Comparison of ENCODE assay signal across 14 cellular contexts in the genomic region with DNA sequence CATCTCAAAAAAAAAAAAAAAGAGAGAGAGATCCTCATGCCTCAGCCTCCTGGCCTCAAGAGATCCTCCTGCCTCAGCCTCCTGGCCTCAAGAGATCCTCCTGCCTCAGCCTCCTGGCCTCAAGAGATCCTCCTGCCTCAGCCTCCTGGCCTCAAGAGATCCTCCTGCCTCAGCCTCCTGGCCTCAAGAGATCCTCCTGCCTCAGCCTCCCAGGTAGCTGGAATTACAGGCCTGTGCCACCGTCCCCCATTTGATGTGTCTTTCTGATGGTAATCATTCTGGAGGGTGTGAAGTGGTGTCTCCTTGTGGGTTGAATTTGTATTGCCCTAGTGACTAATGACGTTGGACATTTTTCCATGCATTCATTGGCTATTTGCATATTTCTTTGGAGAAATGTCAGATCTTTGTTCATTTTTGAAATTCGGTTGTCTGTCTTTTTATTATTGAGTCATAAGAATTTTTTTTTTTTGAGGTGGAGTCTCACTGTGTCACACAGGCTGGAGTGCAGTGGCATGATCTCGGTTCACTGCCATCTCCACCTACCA. TPM values are rescaled to one million over a fixed set of nuclear protein-coding genes. Genes with fewer than 3 reads are reported as not detected.
"Had no signal": no experiment of that assay in that cellular context is flagged by ENCODE, and none has a peak within 500 bp of the region (broad histone marks: within the 10 kb centered on the region; RNA-seq: fewer than 3 reads in every experiment).

No MANE protein-coding gene starts in this region.

RNA-seq across cellular contexts. Expression of gene TMEM150B, which starts 3.7 kb away (rescaled TPM):
- total RNA-seq: activated CD4-positive, alpha-beta memory T cell treated with anti-CD3 and anti-CD28 coated beads for 36 hours; activated naive CD4-positive, alpha-beta T cell treated with anti-CD3 and anti-CD28 coated beads for 36 hours; epithelial cell of proximal tubule; mesothelial cell of epicardium; progenitor cell of endocrine pancreas had no signal

RNA-seq across cellular contexts. Expression of gene COX6B2, which starts 25.7 kb away (rescaled TPM):
- total RNA-seq: occipital lobe, progenitor cell of endocrine pancreas, right atrium auricular region, skeletal muscle tissue had no signal
- polyA plus RNA-seq: aorta had no signal

RNA-seq across cellular contexts. Expression of gene GARIN5B, which starts 34.2 kb away (rescaled TPM):
- total RNA-seq: activated CD4-positive, alpha-beta memory T cell treated with anti-CD3 and anti-CD28 coated beads for 36 hours; activated CD8-positive, alpha-beta memory T cell treated with anti-CD3 and anti-CD28 coated beads, Interleukin-2, amount 10 ng/mL, durations not matched to agents 7 days and 5 days; activated naive CD4-positive, alpha-beta T cell treated with anti-CD3 and anti-CD28 coated beads for 36 hours; activated T-helper 2 cell treated with anti-CD3 and anti-CD28 coated beads, Interferon-gamma antibody, Interleukin-2, Interleukin-4, amounts not matched to agents 10 μg/mL and 5 μg/mL and 100 μg/mL, durations not matched to agents 14 hours and 24 hours and 36 hours; aorta; epithelial cell of proximal tubule; hepatocyte; occipital lobe; progenitor cell of endocrine pancreas; right atrium auricular region; skeletal muscle tissue; thyroid gland had no signal
- polyA plus RNA-seq: aorta, lung had no signal

RNA-seq across cellular contexts. Expression of gene IL11, which starts 41.4 kb away (rescaled TPM):
- total RNA-seq: activated naive CD4-positive, alpha-beta T cell treated with anti-CD3 and anti-CD28 coated beads for 36 hours; skeletal muscle tissue; thyroid gland had no signal
